Comparison of ENCODE assay signal across 10 cellular contexts in genomic region chr12:45987339-45987726, GRCh38. TPM values are rescaled to one million over a fixed set of nuclear protein-coding genes. Genes with fewer than 3 reads are reported as not detected.
DNase-seq lines count a peak whose midpoint lies in the region; ATAC-seq and TF ChIP-seq lines count a peak whose summit lies in the region.
"Had no signal": no experiment of that assay in that cellular context is flagged by ENCODE, and none has a peak within 500 bp of the region (broad histone marks: within the 10 kb centered on the region; RNA-seq: fewer than 3 reads in every experiment).

No MANE protein-coding gene starts in this region.

- TF ChIP-seq POLR2A in breast epithelium (IDR thresholded peaks at IDR 0.05): no peak

- TF ChIP-seq CTCF in MCF 10A (IDR thresholded peaks at IDR 0.05; ENCODE audit: unreplicated experiment) (no peak), breast epithelium (IDR thresholded peaks at IDR 0.05) (no peak), fibroblast of the aortic adventitia (IDR thresholded peaks at IDR 0.05; ENCODE audit: insufficient read depth, low read length) (no peak)

- H3K27ac ChIP-seq in breast epithelium (peak overlapping the region in 1 of 2 donors; percentile 1), SK-N-MC (no peak overlapping the region)

- H3K36me3 ChIP-seq in breast epithelium: no peaks in the 10 kb centered on the region
- peaks cover 54% of the 10 kb centered on the region for H3K36me3 ChIP-seq in SK-N-MC (ENCODE audit: insufficient read depth, low read length)
- H3K36me3 ChIP-seq: Peyer's patch had no signal

- intact Hi-C loops in MCF 10A (cut with micrococcal nuclease): no loop called here
- intact Hi-C loops in breast epithelium (cut with DNase I; ENCODE audit: low total_unique reads): no loop called here

- H3K9ac ChIP-seq in SK-N-MC (ENCODE audit: insufficient read length): peak overlapping the region; percentile 97

- peak overlapping the region; percentile 91 for H3K4me3 Mint-ChIP-seq in MCF 10A (ENCODE audit: unreplicated experiment)
- peak overlapping the region; percentile 51 for H3K4me3 Mint-ChIP-seq in stimulated activated memory B cell treated with anti-CD40 and anti-IgM and Interleukin-4, amounts not matched to agents 10 μg/mL and 1 μg/mL and 100 μg/mL, for 72 hours

- H3K4me1 ChIP-seq in breast epithelium: peaks cover 5 to 15% of the 10 kb centered on the region in 2 donors

- H3K4me3 ChIP-seq in breast epithelium (peak overlapping the region in 1 of 3 donors; percentile 2), SK-N-MC (peak overlapping the region; percentile 94), fibroblast of the aortic adventitia (ENCODE audit: low read depth, low read length) (peak overlapping the region; percentile 22)
- H3K4me3 ChIP-seq: Peyer's patch had no signal

- no peaks in the 10 kb centered on the region for H3K9me3 Mint-ChIP-seq in MCF 10A (ENCODE audit: unreplicated experiment)
- peaks cover 7% of the 10 kb centered on the region for H3K9me3 Mint-ChIP-seq in stimulated activated memory B cell treated with anti-CD40 and anti-IgM and Interleukin-4, amounts not matched to agents 10 μg/mL and 1 μg/mL and 100 μg/mL, for 72 hours

- H3K27me3 ChIP-seq in breast epithelium: no peaks in the 10 kb centered on the region
- H3K27me3 ChIP-seq: Peyer's patch had no signal

- no TSS peak for BruUV-seq in MCF 10A (replicated peaks; lab: Mats Ljungman, UMichigan)

- CTCF ChIA-PET in MCF 10A (lab: Yijun Ruan, JAX): no interaction called here

- H3K36me3 Mint-ChIP-seq in MCF 10A (ENCODE audit: insufficient read depth, unreplicated experiment): peaks cover 31% of the 10 kb centered on the region
- H3K36me3 Mint-ChIP-seq in stimulated activated memory B cell treated with anti-CD40 and anti-IgM and Interleukin-4, amounts not matched to agents 10 μg/mL and 1 μg/mL and 100 μg/mL, for 72 hours: peaks cover 41% of the 10 kb centered on the region

- H3K9me3 ChIP-seq in breast epithelium (no peaks in the 10 kb centered on the region), SK-N-MC (ENCODE audit: low read depth, low read length) (no peaks in the 10 kb centered on the region)
- H3K9me3 ChIP-seq: Peyer's patch had no signal

- POLR2A ChIA-PET in MCF 10A (lab: Yijun Ruan, JAX): no interaction called here

- no peak for ATAC-seq in stimulated activated memory B cell treated with anti-CD40 and anti-IgM and Interleukin-4, amounts not matched to agents 10 μg/mL and 1 μg/mL and 100 μg/mL, for 72 hours
- ATAC-seq in activated CD4-positive, CD25-positive, alpha-beta regulatory T cell treated with anti-CD3 and anti-CD28 coated beads, Interleukin-2, amount 50 U/mL, for 24 hours: no peak

- no peak for DNase-seq in MCF 10A (ENCODE audit: unreplicated experiment)
- no peak for DNase-seq in breast epithelium (ENCODE audit: low spot score in 2 of 2)
- DNase-seq in SK-N-MC (ENCODE audit: low read depth, low spot score): no peak
- DNase-seq in fibroblast of the aortic adventitia (ENCODE audit: low read depth): no peak
- DNase-seq in effector CD8-positive, alpha-beta T cell (lab: John Stamatoyannopoulos, UW): no peak
- DNase-seq in NCI-H1694 treated with DMSO at 0.1 percent for 48 hours (lab: John Stamatoyannopoulos, UW): no peak
- DNase-seq: C1 segment of cervical spinal cord had no signal

- H3K27ac Mint-ChIP-seq in MCF 10A (ENCODE audit: low read depth, unreplicated experiment): peak overlapping the region; percentile 82
- peak overlapping the region; percentile 84 for H3K27ac Mint-ChIP-seq in stimulated activated memory B cell treated with anti-CD40 and anti-IgM and Interleukin-4, amounts not matched to agents 10 μg/mL and 1 μg/mL and 100 μg/mL, for 72 hours

- peaks cover 44% of the 10 kb centered on the region for H3K4me1 Mint-ChIP-seq in MCF 10A (ENCODE audit: insufficient read depth, unreplicated experiment)
- peaks cover 71% of the 10 kb centered on the region for H3K4me1 Mint-ChIP-seq in stimulated activated memory B cell treated with anti-CD40 and anti-IgM and Interleukin-4, amounts not matched to agents 10 μg/mL and 1 μg/mL and 100 μg/mL, for 72 hours

- H3K27me3 Mint-ChIP-seq in MCF 10A (ENCODE audit: insufficient read depth, unreplicated experiment): no peaks in the 10 kb centered on the region
- no peaks in the 10 kb centered on the region for H3K27me3 Mint-ChIP-seq in stimulated activated memory B cell treated with anti-CD40 and anti-IgM and Interleukin-4, amounts not matched to agents 10 μg/mL and 1 μg/mL and 100 μg/mL, for 72 hours

RNA-seq across cellular contexts. Expression of gene SCAF11, which starts 3.0 kb away (rescaled TPM):
- total RNA-seq in MCF 10A (2022) (106 and 107 TPM in 2 replicates), breast epithelium (100 to 1,000 TPM; 141 to 195 (median 177) TPM), fibroblast of the aortic adventitia (ENCODE audit: low replicate concordance) (134 and 341 TPM in 2 replicates)
